In genomic region chr3:129623447-129624118, GRCh38 we compare ENCODE assay signal across 7 cellular contexts. TPM values are rescaled to one million over a fixed set of nuclear protein-coding genes. Genes with fewer than 3 reads are reported as not detected.
DNase-seq lines count a peak whose midpoint lies in the region; ATAC-seq and TF ChIP-seq lines count a peak whose summit lies in the region.

No MANE protein-coding gene starts in this region.

- H3K4me3 ChIP-seq in duodenal mucosa (ENCODE audit: low read depth in 1 of 2, low read length in 2 of 2) (no peak overlapping the region), mesenchymal stem cell (ENCODE audit: insufficient read depth in 1 of 2, low read depth in 1 of 2, low read length in 2 of 2) (no peak overlapping the region), thoracic aorta (no peak overlapping the region)

- no peak for TF ChIP-seq CTCF in thoracic aorta (IDR thresholded peaks at IDR 0.05)

- H2BK5ac ChIP-seq in mesenchymal stem cell (ENCODE audit: low read depth, low read length, poor library complexity, severe bottlenecking), result no peak overlapping the region

- H4K91ac ChIP-seq in mesenchymal stem cell (ENCODE audit: low read length), result peak overlapping the region; percentile 98

- peak; percentile 59 for DNase-seq in HT-29 (ENCODE audit: low spot score)
- DNase-seq in mesenchymal stem cell, result peak; percentile 76
- DNase-seq in thoracic aorta (ENCODE audit: low spot score), result no peak
- DNase-seq in effector CD4-positive, alpha-beta T cell, result no peak
- no peak for DNase-seq in SW480 (ENCODE audit: low spot score)
- DNase-seq in H4 (ENCODE audit: low spot score), result no peak

- 53% methylated on average over 10 of the region's 17 CpGs for WGBS in mesenchymal stem cell

- peak overlapping the region; percentile 92 for H2BK15ac ChIP-seq in mesenchymal stem cell (ENCODE audit: low read depth, poor library complexity, severe bottlenecking)

- H3K79me1 ChIP-seq in mesenchymal stem cell (replicated peaks; ENCODE audit: low read length, poor library complexity, severe bottlenecking), result no peaks in the 10 kb centered on the region

- H3K4me1 ChIP-seq in duodenal mucosa (ENCODE audit: control insufficient read depth in 1 of 2, insufficient read depth in 2 of 2, low read length in 2 of 2), result peaks cover 25 to 44% of the 10 kb centered on the region in 2 donors
- peaks cover 68% of the 10 kb centered on the region for H3K4me1 ChIP-seq in mesenchymal stem cell (ENCODE audit: control insufficient read depth, insufficient read depth, low read depth, low read length)
- peaks cover 37 to 65% of the 10 kb centered on the region in 2 donors for H3K4me1 ChIP-seq in thoracic aorta (ENCODE audit: control insufficient read depth in 1 of 2, low read depth in 2 of 2)

- peak overlapping the region; percentile 79 to 84 for H3K4ac ChIP-seq in mesenchymal stem cell (ENCODE audit: low read depth in 1 of 2, low read length in 2 of 2)

- H2BK120ac ChIP-seq in mesenchymal stem cell (ENCODE audit: low read depth, low read length), result peak overlapping the region; percentile 88

- H3K23ac ChIP-seq in mesenchymal stem cell (ENCODE audit: low read length in 2 of 2), result no peak overlapping the region

- H3K27me3 ChIP-seq in duodenal mucosa (ENCODE audit: control insufficient read depth in 1 of 2, insufficient read depth in 2 of 2, low read length in 2 of 2), result no peaks in the 10 kb centered on the region
- H3K27me3 ChIP-seq in mesenchymal stem cell (ENCODE audit: control insufficient read depth in 1 of 2, insufficient read depth in 1 of 2, low read length in 2 of 2), result no peaks in the 10 kb centered on the region
- no peaks in the 10 kb centered on the region for H3K27me3 ChIP-seq in thoracic aorta (replicated peaks; ENCODE audit: insufficient read depth)

- peak overlapping the region; percentile 97 for H4K8ac ChIP-seq in mesenchymal stem cell (ENCODE audit: low read length)

- H3K9ac ChIP-seq in duodenal mucosa (ENCODE audit: low read depth in 1 of 2, low read length in 2 of 2) (no peak overlapping the region), mesenchymal stem cell (ENCODE audit: low read length) (no peak overlapping the region)

- H2AFZ ChIP-seq in mesenchymal stem cell (ENCODE audit: low read depth, low read length), result no peak overlapping the region

- no peaks in the 10 kb centered on the region for H3K9me3 ChIP-seq in duodenal mucosa (ENCODE audit: control insufficient read depth in 1 of 2, low read length in 2 of 2)
- no peaks in the 10 kb centered on the region for H3K9me3 ChIP-seq in mesenchymal stem cell (ENCODE audit: control insufficient read depth, low read length)
- no peaks in the 10 kb centered on the region for H3K9me3 ChIP-seq in thoracic aorta

- H2BK12ac ChIP-seq in mesenchymal stem cell (ENCODE audit: low read length in 2 of 2), result peak overlapping the region; percentile 96

- ATAC-seq in thoracic aorta (ENCODE audit: insufficient number of reproducible peaks, low FRiP score, low read depth), result no peak

- H3K4me2 ChIP-seq in mesenchymal stem cell (ENCODE audit: low read length, poor library complexity, severe bottlenecking), result no peak overlapping the region

- H3K18ac ChIP-seq in mesenchymal stem cell (ENCODE audit: low read depth in 1 of 2, low read length in 2 of 2), result peak overlapping the region; percentile 80 to 87

- peak overlapping the region; percentile 80 for H2AK5ac ChIP-seq in mesenchymal stem cell (ENCODE audit: low read length, severe bottlenecking)

- H3K36me3 ChIP-seq in duodenal mucosa (ENCODE audit: control insufficient read depth in 1 of 2, insufficient read depth in 2 of 2, low read length in 2 of 2), result no peaks in the 10 kb centered on the region
- H3K36me3 ChIP-seq in mesenchymal stem cell (ENCODE audit: control insufficient read depth in 1 of 2, insufficient read depth in 2 of 2, low read depth in 1 of 2, low read length in 2 of 2), result no peaks in the 10 kb centered on the region
- no peaks in the 10 kb centered on the region for H3K36me3 ChIP-seq in thoracic aorta

- peak overlapping the region in 1 of 2 experiments; percentile 75 for H3K14ac ChIP-seq in mesenchymal stem cell (ENCODE audit: low read length in 2 of 2)

- H3K27ac ChIP-seq in duodenal mucosa (ENCODE audit: low read depth, low read length), result peak overlapping the region; percentile 62
- H3K27ac ChIP-seq in mesenchymal stem cell (ENCODE audit: low read length, poor library complexity, severe bottlenecking), result peak overlapping the region; percentile 26
- peak overlapping the region; percentile 98 for H3K27ac ChIP-seq in thoracic aorta

RNA-seq across cellular contexts. Expression of gene PLXND1, which starts 17.1 kb away (rescaled TPM):
- 23.8 and 30.5 TPM in 2 replicates for total RNA-seq in HT-29 (2014; rRNA removed; shearing (Covaris generic))
- polyA plus RNA-seq in mesenchymal stem cell (2013, experiment 1 of 2), result 288 TPM
- 288 TPM for polyA plus RNA-seq in mesenchymal stem cell (2013, experiment 2 of 2)
- total RNA-seq in thoracic aorta, result 100 to 1,000 TPM; 207 to 246 TPM
- total RNA-seq in H4 (2014; rRNA removed; shearing (Covaris generic)), result 40.4 and 65.3 TPM in 2 replicates

Comparison
In these comparisons a context has a peak if more than half of its experiments do, and no peak if none do; other contexts are left out.
1. DNase-seq: peak in HT-29 (single experiment) and mesenchymal stem cell (single experiment); none in thoracic aorta (single experiment), effector CD4-positive, alpha-beta T cell (single experiment), SW480 (single experiment) and H4 (single experiment).
2. H3K27ac ChIP-seq: peak in every context shown above with its lines; median percentile 98 in thoracic aorta; 62 in duodenal mucosa; 26 in mesenchymal stem cell.